Comparison of ENCODE assay signal across 18 cellular contexts in the genomic region with DNA sequence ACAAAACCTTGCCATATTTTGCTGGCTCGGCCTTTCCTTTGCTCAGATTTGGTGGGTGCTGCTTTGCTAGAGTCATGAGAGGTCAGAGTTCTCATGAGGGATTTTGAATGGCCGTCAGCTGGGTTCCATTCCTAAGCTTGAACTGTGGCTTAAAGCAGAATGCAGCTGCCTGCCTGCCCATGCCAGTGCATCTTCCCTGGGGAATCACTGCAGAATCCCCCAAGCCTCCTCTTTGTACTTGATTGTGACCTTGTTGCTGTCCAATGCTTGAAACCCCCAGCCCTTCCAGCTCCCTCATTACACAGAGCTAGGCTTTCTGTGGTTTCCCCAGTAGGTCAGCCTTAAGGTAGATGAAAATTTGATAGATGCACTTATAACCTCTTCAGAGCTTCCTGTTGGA.
DNase-seq lines count a peak whose midpoint lies in the region; ATAC-seq and TF ChIP-seq lines count a peak whose summit lies in the region.
"Had no signal": no experiment of that assay in that cellular context is flagged by ENCODE, and none has a peak within 500 bp of the region (broad histone marks: within the 10 kb centered on the region; RNA-seq: fewer than 3 reads in every experiment).

No MANE protein-coding gene starts in this region.

- no peak for TF ChIP-seq CTCF in GM12865 (IDR thresholded peaks at IDR 0.05; ENCODE audit: insufficient read depth, low read depth, low read length, missing control alignments)

- no peaks in the 10 kb centered on the region; the same call in 1 of the 2 replicates for H3K9me3 ChIP-seq in SJCRH30 (replicated peaks)

- peak; percentile 65 for ATAC-seq in GM18868 (IDR thresholded peaks at IDR 0.05; ENCODE audit: unreplicated experiment)
- ATAC-seq in HG03439 (IDR thresholded peaks at IDR 0.05; ENCODE audit: unreplicated experiment), result no peak
- ATAC-seq: CD8-positive, alpha-beta T cell had no signal

- no peak overlapping the region for H3K27ac ChIP-seq in SJCRH30

- DNase-seq in GM12865 (ENCODE audit: low read depth) (peak; percentile 32), SJCRH30 (peak; percentile 14 to 27), myocyte (ENCODE audit: low read depth) (peak; percentile 72), DMS79 (lab: John Stamatoyannopoulos, UW) (no peak), SW 1271 (lab: John Stamatoyannopoulos, UW) (no peak)
- DNase-seq: CD8-positive, alpha-beta T cell; DND-41; GDM1; HCEC 1CT; NCI-H146; NCI-H2107; NCI-H446; NK-92 treated with Interleukin-12 subunit alpha and Interleukin-12 subunit beta, amount 100 ng/mL, for 24 hours; OCI-M1; RPMI8226; T-helper 1 cell had no signal

- H3K4me1 ChIP-seq in SJCRH30, result no peaks in the 10 kb centered on the region

- H3K27me3 ChIP-seq in SJCRH30, result no peaks in the 10 kb centered on the region

- H3K4me3 ChIP-seq in GM12865 (ENCODE audit: low read depth, low read length) (no peak overlapping the region), SJCRH30 (no peak overlapping the region)

- H3K36me3 ChIP-seq in SJCRH30, result no peaks in the 10 kb centered on the region

Comparison
In these comparisons a context has a peak if more than half of its experiments do, and no peak if none do; other contexts are left out.
1. DNase-seq: peak in GM12865 (single experiment), SJCRH30 (2 of 2) and myocyte (single experiment); none in DMS79 (single experiment) and SW 1271 (0 of 2).